23 cellular contexts compared by ENCODE assay signal in genomic region chr2:105714141-105714540, GRCh38. TPM values are rescaled to one million over a fixed set of nuclear protein-coding genes. Genes with fewer than 3 reads are reported as not detected.
DNase-seq lines count a peak whose midpoint lies in the region; ATAC-seq and TF ChIP-seq lines count a peak whose summit lies in the region.
"Had no signal": no experiment of that assay in that cellular context is flagged by ENCODE, and none has a peak within 500 bp of the region (broad histone marks: within the 10 kb centered on the region; RNA-seq: fewer than 3 reads in every experiment).

No MANE protein-coding gene starts in this region.

- H3K9ac ChIP-seq in MM.1S (ENCODE audit: low read length) = peak overlapping the region; percentile 67

- ATAC-seq in RWPE2 (ENCODE audit: low read depth) (no peak), HG02798 (IDR thresholded peaks at IDR 0.05; ENCODE audit: poor library complexity, unreplicated experiment) (no peak), sciatic nerve (no peak)
- ATAC-seq: Panc1, SK-N-SH treated with all-trans-retinoic acid at 6 μM for 48 hours had no signal

- H3K36me3 ChIP-seq in MM.1S (replicated peaks; ENCODE audit: insufficient read depth, low read length) = no peaks in the 10 kb centered on the region
- no peaks in the 10 kb centered on the region for H3K36me3 ChIP-seq in RWPE2 (ENCODE audit: low read depth)
- no peaks in the 10 kb centered on the region for H3K36me3 ChIP-seq in esophagus muscularis mucosa
- H3K36me3 ChIP-seq: SJCRH30 had no signal

- H3K27me3 ChIP-seq in MM.1S (replicated peaks; ENCODE audit: insufficient read depth, low read length) (no peaks in the 10 kb centered on the region), RWPE2 (ENCODE audit: insufficient read depth, poor library complexity, severe bottlenecking) (no peaks in the 10 kb centered on the region), esophagus muscularis mucosa (no peaks in the 10 kb centered on the region)
- H3K27me3 ChIP-seq: SJCRH30 had no signal

- no peaks in the 10 kb centered on the region for H4K20me1 ChIP-seq in MM.1S (ENCODE audit: insufficient read depth, low read length)

- peaks cover 30% of the 10 kb centered on the region for H3F3A ChIP-seq in MM.1S (ENCODE audit: insufficient read depth, low read length)

- H3K9me2 ChIP-seq in MM.1S (replicated peaks; ENCODE audit: insufficient read depth, low read length) = no peaks in the 10 kb centered on the region

- H3K27ac ChIP-seq in MM.1S (ENCODE audit: low read length) (peak overlapping the region; percentile 95), RWPE2 (ENCODE audit: poor library complexity, severe bottlenecking) (peak overlapping the region; percentile 91), esophagus muscularis mucosa (replicated peaks in 1 of 4) (no peak overlapping the region)

- H3K79me2 ChIP-seq in MM.1S (ENCODE audit: low read length) = no peaks in the 10 kb centered on the region

- TF ChIP-seq CTCF in GM12865 (IDR thresholded peaks at IDR 0.05; ENCODE audit: insufficient read depth, low read depth, low read length, missing control alignments) (no peak), MM.1S (IDR thresholded peaks at IDR 0.05; ENCODE audit: low read length) (no peak), RWPE2 (IDR thresholded peaks at IDR 0.05; ENCODE audit: poor library complexity, severe bottlenecking) (no peak), esophagus muscularis mucosa (IDR thresholded peaks at IDR 0.05) (no peak)

- no peak for TF ChIP-seq POLR2A in esophagus muscularis mucosa (IDR thresholded peaks at IDR 0.05; ENCODE audit: low read depth)

- peak; percentile 77 for DNase-seq in GM12865 (ENCODE audit: low read depth)
- peak; percentile 91 for DNase-seq in MM.1S
- DNase-seq in RWPE2 (ENCODE audit: low spot score) = no peak
- DNase-seq in esophagus muscularis mucosa (ENCODE audit: extremely low spot score) = peak; percentile 42
- no peak for DNase-seq in NCI-H146 (lab: John Stamatoyannopoulos, UW)
- DNase-seq in sciatic nerve (ENCODE audit: low spot score) = no peak
- DNase-seq in cerebellum (ENCODE audit: low spot score) = no peak
- DNase-seq: C1 segment of cervical spinal cord; CD4-positive, alpha-beta memory T cell; DMS79 treated with DMSO at 0.1 percent for 48 hours; GF-D8; H7; Kasumi-1; NCI-H1105 treated with DMSO at 0.1 percent for 48 hours; NCI-H2029 treated with DMSO at 0.1 percent for 48 hours; NCI-H446; NCI-H524 treated with DMSO at 0.1 percent for 48 hours; NCI-H774; NK-92 treated with Interleukin-12 subunit alpha and Interleukin-12 subunit beta, amount 100 ng/mL, for 24 hours; SJCRH30 had no signal

- 72% methylated on average over 6 of the region's 6 CpGs for WGBS in esophagus muscularis mucosa

- intact Hi-C loops in esophagus muscularis mucosa (cut with DNase I) (no loop called here), sciatic nerve (cut with DNase I) (no loop called here)

- no peak for TF ChIP-seq EP300 in esophagus muscularis mucosa (IDR thresholded peaks at IDR 0.05)

- H3K9me3 ChIP-seq in MM.1S (replicated peaks; ENCODE audit: insufficient read depth, low read length) (no peaks in the 10 kb centered on the region), RWPE2 (ENCODE audit: severe bottlenecking) (no peaks in the 10 kb centered on the region), esophagus muscularis mucosa (no peaks in the 10 kb centered on the region)
- H3K9me3 ChIP-seq: SJCRH30 had no signal

- peaks cover 48% of the 10 kb centered on the region for H3K4me1 ChIP-seq in MM.1S (ENCODE audit: low read length)
- H3K4me1 ChIP-seq in RWPE2 (ENCODE audit: insufficient read depth, poor library complexity, severe bottlenecking) = peaks cover 35% of the 10 kb centered on the region
- H3K4me1 ChIP-seq in esophagus muscularis mucosa = no peaks in the 10 kb centered on the region

- H3K4me2 ChIP-seq in MM.1S (ENCODE audit: low read depth, low read length) = peak overlapping the region; percentile 77

- H3K4me3 ChIP-seq in GM12865 (ENCODE audit: low read depth, low read length) = peak overlapping the region; percentile 5; the same call in 1 of the 2 replicates
- peak overlapping the region; percentile 36 for H3K4me3 ChIP-seq in MM.1S (ENCODE audit: low read length)
- no peak overlapping the region for H3K4me3 ChIP-seq in RWPE2 (ENCODE audit: severe bottlenecking)
- H3K4me3 ChIP-seq in esophagus muscularis mucosa = no peak overlapping the region
- H3K4me3 ChIP-seq: SJCRH30 had no signal

- peak overlapping the region; percentile 37 for H2AFZ ChIP-seq in MM.1S (ENCODE audit: low read length)

RNA-seq across cellular contexts. Expression of gene NCK2, which starts 30.6 kb away (rescaled TPM):
- total RNA-seq in esophagus muscularis mucosa (100 to 1,000 TPM in 2 of 4 donors, 10 to 100 TPM in 2; 59.8 to 130 (median 96.2) TPM), sciatic nerve (31.0 TPM), cerebellum (38.6 TPM)

Comparison
In these comparisons a context has a peak if more than half of its experiments do, and no peak if none do; other contexts are left out.
1. DNase-seq: peak in GM12865 (single experiment), MM.1S (single experiment) and esophagus muscularis mucosa (single experiment); none in RWPE2 (single experiment), NCI-H146 (single experiment), sciatic nerve (single experiment) and cerebellum (single experiment).
2. H3K4me3 ChIP-seq: peak in GM12865 (single experiment) and MM.1S (single experiment); none in RWPE2 (single experiment) and esophagus muscularis mucosa (0 of 4).
3. H3K27ac ChIP-seq: peak in MM.1S (single experiment) and RWPE2 (single experiment); none in esophagus muscularis mucosa (0 of 4).